13 cellular contexts compared by ENCODE assay signal in genomic region chr18:10473152-10473551, GRCh38. TPM values are rescaled to one million over a fixed set of nuclear protein-coding genes. Genes with fewer than 3 reads are reported as not detected.
DNase-seq lines count a peak whose midpoint lies in the region; TF ChIP-seq lines count a peak whose summit lies in the region.
"Had no signal": no experiment of that assay in that cellular context is flagged by ENCODE, and none has a peak within 500 bp of the region (broad histone marks: within the 10 kb centered on the region; RNA-seq: fewer than 3 reads in every experiment).

No MANE protein-coding gene starts in this region.

- WGBS in endodermal cell (ENCODE audit: insufficient coverage in 1 of 2, insufficient read length in 1 of 2), 2 experiments, result 89 to 100% methylated on average over 2 to 5 of the region's 5 CpGs

- no peaks in the 10 kb centered on the region for H3K9me3 Mint-ChIP-seq in endodermal cell
- H3K9me3 Mint-ChIP-seq: CD4-positive, alpha-beta T cell; IgD-negative memory B cell had no signal

- H3K27ac ChIP-seq in SK-N-MC, result peak overlapping the region; percentile 100
- peak overlapping the region; percentile 22 for H3K27ac ChIP-seq in angular gyrus (ENCODE audit: low read depth, low read length)
- peak overlapping the region; percentile 32 for H3K27ac ChIP-seq in endodermal cell (ENCODE audit: low read depth, low read length)
- no peak overlapping the region for H3K27ac ChIP-seq in substantia nigra (ENCODE audit: low read depth, low read length, poor library complexity, severe bottlenecking)
- H3K27ac ChIP-seq: C4-2B, GM23248 had no signal

- DNase-seq in SK-N-MC (ENCODE audit: low read depth, low spot score) (no peak), endodermal cell (no peak), substantia nigra (lab: John Stamatoyannopoulos, UW) (no peak), islet precursor cell (no peak), KG1 (lab: John Stamatoyannopoulos, UW) (no peak)
- DNase-seq: AML-193; Caco-2; CD4-positive, alpha-beta T cell; GM23248 had no signal

- H3K9me3 ChIP-seq in SK-N-MC (ENCODE audit: low read depth, low read length), result no peaks in the 10 kb centered on the region
- H3K9me3 ChIP-seq in endodermal cell (ENCODE audit: control insufficient read depth, low read length), result no peaks in the 10 kb centered on the region
- H3K9me3 ChIP-seq: Caco-2, HAP-1 had no signal

- H3K27me3 Mint-ChIP-seq in endodermal cell (ENCODE audit: insufficient read depth), result peaks cover 2% of the 10 kb centered on the region

- no peaks in the 10 kb centered on the region for H3K27me3 ChIP-seq in endodermal cell (ENCODE audit: control insufficient read depth, insufficient read depth, low read length, poor library complexity, severe bottlenecking)

- no peak for TF ChIP-seq CTCF in endodermal cell (conservative IDR thresholded peaks at IDR 0.05)

- H3K9ac ChIP-seq in SK-N-MC (ENCODE audit: insufficient read length) (peak overlapping the region; percentile 50), endodermal cell (ENCODE audit: extremely low read depth, low read length, poor library complexity, severe bottlenecking) (no peak overlapping the region)
- H3K9ac ChIP-seq: GM23248 had no signal

- H3K4me1 Mint-ChIP-seq in endodermal cell, result peaks cover 25% of the 10 kb centered on the region

- H3K36me3 ChIP-seq in SK-N-MC (ENCODE audit: insufficient read depth, low read length), result peaks cover 99% of the 10 kb centered on the region
- H3K36me3 ChIP-seq in endodermal cell (ENCODE audit: control insufficient read depth, insufficient read depth, low read length), result peaks cover 5% of the 10 kb centered on the region
- H3K36me3 ChIP-seq: HAP-1 had no signal

- no peak overlapping the region for H3K27ac Mint-ChIP-seq in endodermal cell
- H3K27ac Mint-ChIP-seq: CD4-positive, alpha-beta T cell; IgD-negative memory B cell had no signal

- no peaks in the 10 kb centered on the region for H3K4me1 ChIP-seq in endodermal cell (ENCODE audit: control insufficient read depth, insufficient read depth, low read length)
- H3K4me1 ChIP-seq: Caco-2, HAP-1 had no signal

- H3K4me3 ChIP-seq in SK-N-MC (no peak overlapping the region), endodermal cell (ENCODE audit: low read length) (no peak overlapping the region)
- H3K4me3 ChIP-seq: GM23248, HAP-1 had no signal

- no peak overlapping the region for H3K4me3 Mint-ChIP-seq in endodermal cell
- H3K4me3 Mint-ChIP-seq: CD4-positive, alpha-beta T cell; IgD-negative memory B cell had no signal

- peaks cover 24% of the 10 kb centered on the region for H3K36me3 Mint-ChIP-seq in endodermal cell (ENCODE audit: low read depth)
- H3K36me3 Mint-ChIP-seq: IgD-negative memory B cell had no signal

RNA-seq across cellular contexts. Expression of gene APCDD1, which starts 18.7 kb away (rescaled TPM):
- total RNA-seq in endodermal cell, result 1 to 10 TPM; 6.5 to 9.0 TPM
- polyA plus RNA-seq in endodermal cell (2013, experiment 1 of 2), result 149 TPM
- 140 TPM for polyA plus RNA-seq in endodermal cell (2013, experiment 2 of 2)
- total RNA-seq: CD4-positive, alpha-beta T cell; GM23248 had no signal
- polyA plus RNA-seq: IgD-negative memory B cell had no signal

RNA-seq across cellular contexts. Expression of gene NAPG, which starts 52.7 kb away (rescaled TPM):
- 10 to 100 TPM; 35.3 to 42.9 TPM for total RNA-seq in endodermal cell
- polyA plus RNA-seq in endodermal cell (2013, experiment 1 of 2), result 28.0 TPM
- 29.6 TPM for polyA plus RNA-seq in endodermal cell (2013, experiment 2 of 2)
